20 cellular contexts compared by ENCODE assay signal in the genomic region with DNA sequence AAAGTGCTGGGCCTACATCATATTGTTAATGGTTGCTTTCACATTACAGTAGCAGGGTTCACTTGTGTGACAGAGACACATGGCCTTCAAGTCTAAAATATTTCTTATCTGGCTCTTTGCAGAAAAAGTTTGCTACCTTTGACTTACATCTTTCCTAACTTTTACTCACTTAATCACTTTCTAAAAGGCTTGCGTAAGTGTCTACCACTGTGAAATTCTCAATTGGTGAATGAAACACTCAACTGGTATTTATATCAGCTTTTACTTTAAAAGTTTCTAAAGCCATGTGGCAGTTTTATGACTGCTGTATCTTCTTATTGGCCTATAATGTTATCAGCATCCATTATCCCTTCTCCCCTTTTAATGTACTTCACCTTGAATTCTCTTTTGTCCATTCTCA.
"Had no signal": no experiment of that assay in that cellular context is flagged by ENCODE, and none has a peak within 500 bp of the region (broad histone marks: within the 10 kb centered on the region; RNA-seq: fewer than 3 reads in every experiment).

No MANE protein-coding gene starts in this region.

- H3K27me3 Mint-ChIP-seq: stimulated activated memory B cell treated with anti-CD40 and anti-IgM and Interleukin-4, amounts not matched to agents 10 μg/mL and 1 μg/mL and 100 μg/mL, for 72 hours; type B pancreatic cell had no signal

- H3K4me1 Mint-ChIP-seq: immature natural killer cell; natural killer cell; stimulated activated memory B cell treated with anti-CD40 and anti-IgM and Interleukin-4, amounts not matched to agents 10 μg/mL and 1 μg/mL and 100 μg/mL, for 72 hours had no signal

- H3K9me3 ChIP-seq: lower lobe of right lung, ovary, right lobe of liver, testis, tibial artery had no signal

- H3K27ac Mint-ChIP-seq: immature natural killer cell; natural killer cell; stimulated activated memory B cell treated with anti-CD40 and anti-IgM and Interleukin-4, amounts not matched to agents 10 μg/mL and 1 μg/mL and 100 μg/mL, for 72 hours; type B pancreatic cell had no signal

- H3K4me3 ChIP-seq: dorsolateral prefrontal cortex, lower lobe of right lung, ovary, right lobe of liver, smooth muscle cell, testis, tibial artery had no signal

- H3K27me3 ChIP-seq: dorsolateral prefrontal cortex, ovary, right lobe of liver, testis, tibial artery had no signal

- H3K4me1 ChIP-seq: lower lobe of right lung, right lobe of liver, testis, tibial artery had no signal

- H3K4me3 Mint-ChIP-seq: immature natural killer cell; natural killer cell; stimulated activated memory B cell treated with anti-CD40 and anti-IgM and Interleukin-4, amounts not matched to agents 10 μg/mL and 1 μg/mL and 100 μg/mL, for 72 hours; type B pancreatic cell had no signal

- H3K36me3 ChIP-seq: lower lobe of right lung, ovary, right lobe of liver, tibial artery had no signal

- H3K9me3 Mint-ChIP-seq: stimulated activated memory B cell treated with anti-CD40 and anti-IgM and Interleukin-4, amounts not matched to agents 10 μg/mL and 1 μg/mL and 100 μg/mL, for 72 hours; type B pancreatic cell had no signal

- H3K4me2 ChIP-seq: smooth muscle cell had no signal

- H3K27ac ChIP-seq: dorsolateral prefrontal cortex, lower lobe of right lung, ovary, right lobe of liver, testis, tibial artery had no signal

- DNase-seq: dorsolateral prefrontal cortex; effector CD4-positive, alpha-beta T cell; hypothalamus; immature natural killer cell; left ventricle myocardium superior; lower lobe of right lung; natural killer cell; occipital lobe; ovary; right lobe of liver; stimulated activated CD4-positive, alpha-beta T cell treated with anti-CD3 and anti-CD28 coated beads, Interleukin-12 subunit alpha, Interleukin-12 subunit beta, amount 100 ng/mL, for 4 hours; stimulated activated CD4-positive, alpha-beta T cell treated with anti-CD3 and anti-CD28 coated beads, Interleukin-1b, Interleukin-23, amount 100 ng/mL, for 48 hours; stimulated activated CD4-positive, alpha-beta T cell treated with anti-CD3 and anti-CD28 coated beads, Interleukin-4, amount 100 ng/mL, for 24 hours; stimulated activated naive CD8-positive, alpha-beta T cell treated with anti-CD3 and anti-CD28 coated beads, Interleukin-15, Interleukin-2, amounts not matched to agents 100 U/mL and 50 U/mL, for 24 hours; substantia nigra; testis; tibial artery had no signal

- H3K36me3 Mint-ChIP-seq: immature natural killer cell; natural killer cell; stimulated activated memory B cell treated with anti-CD40 and anti-IgM and Interleukin-4, amounts not matched to agents 10 μg/mL and 1 μg/mL and 100 μg/mL, for 72 hours; type B pancreatic cell had no signal
